22 cellular contexts compared by ENCODE assay signal in genomic region chr19:49309087-49309486, GRCh38. TPM values are rescaled to one million over a fixed set of nuclear protein-coding genes. Genes with fewer than 3 reads are reported as not detected.
DNase-seq lines count a peak whose midpoint lies in the region; ATAC-seq and TF ChIP-seq lines count a peak whose summit lies in the region.
"Had no signal": no experiment of that assay in that cellular context is flagged by ENCODE, and none has a peak within 500 bp of the region (broad histone marks: within the 10 kb centered on the region; RNA-seq: fewer than 3 reads in every experiment).

No MANE protein-coding gene starts in this region.

- no peaks in the 10 kb centered on the region for H4K20me1 ChIP-seq in OCI-LY7 (ENCODE audit: insufficient read depth, low read length)

- no peaks in the 10 kb centered on the region for H3K27me3 Mint-ChIP-seq in activated CD8-positive, alpha-beta T cell treated with anti-CD3 and anti-CD28 coated beads, Interleukin-2, amount 10 ng/mL, durations not matched to agents 7 days and 5 days (ENCODE audit: low read depth)
- no peaks in the 10 kb centered on the region for H3K27me3 Mint-ChIP-seq in activated CD8-positive, alpha-beta T cell treated with anti-CD3 and anti-CD28 coated beads for 36 hours
- peaks cover 18% of the 10 kb centered on the region for H3K27me3 Mint-ChIP-seq in endothelial cell (ENCODE audit: unreplicated experiment)

- no peak overlapping the region for H3K4me3 ChIP-seq in OCI-LY7 (ENCODE audit: low read depth, low read length, poor library complexity, severe bottlenecking)
- no peak overlapping the region for H3K4me3 ChIP-seq in effector memory CD4-positive, alpha-beta T cell (ENCODE audit: insufficient read depth, low read depth, low read length, poor library complexity, severe bottlenecking)
- H3K4me3 ChIP-seq: GM23338, HAP-1 had no signal

- H2AFZ ChIP-seq in OCI-LY7 (ENCODE audit: low read length): no peak overlapping the region
- H2AFZ ChIP-seq: GM23338 had no signal

- peaks cover 9% of the 10 kb centered on the region for H3K36me3 Mint-ChIP-seq in activated CD8-positive, alpha-beta T cell treated with anti-CD3 and anti-CD28 coated beads, Interleukin-2, amount 10 ng/mL, durations not matched to agents 7 days and 5 days (ENCODE audit: low read depth)
- peaks cover 2% of the 10 kb centered on the region for H3K36me3 Mint-ChIP-seq in activated CD8-positive, alpha-beta T cell treated with anti-CD3 and anti-CD28 coated beads for 36 hours (ENCODE audit: low read depth)
- H3K36me3 Mint-ChIP-seq in endothelial cell (ENCODE audit: low read depth, unreplicated experiment): peaks cover 34% of the 10 kb centered on the region

- H3K4me3 Mint-ChIP-seq in activated CD8-positive, alpha-beta T cell treated with anti-CD3 and anti-CD28 coated beads, Interleukin-2, amount 10 ng/mL, durations not matched to agents 7 days and 5 days: no peak overlapping the region
- no peak overlapping the region for H3K4me3 Mint-ChIP-seq in activated CD8-positive, alpha-beta T cell treated with anti-CD3 and anti-CD28 coated beads for 36 hours
- H3K4me3 Mint-ChIP-seq in endothelial cell (ENCODE audit: unreplicated experiment): peak overlapping the region; percentile 11
- H3K4me3 Mint-ChIP-seq: CD8-positive, alpha-beta T cell; GM23338 had no signal

- H3K27me3 ChIP-seq in foreskin keratinocyte: no peaks in the 10 kb centered on the region
- H3K27me3 ChIP-seq in effector memory CD4-positive, alpha-beta T cell (replicated peaks; ENCODE audit: control insufficient read depth, insufficient read depth, low read length, poor library complexity, severe bottlenecking): no peaks in the 10 kb centered on the region

- H3K4me1 Mint-ChIP-seq in activated CD8-positive, alpha-beta T cell treated with anti-CD3 and anti-CD28 coated beads, Interleukin-2, amount 10 ng/mL, durations not matched to agents 7 days and 5 days (ENCODE audit: low read depth): no peaks in the 10 kb centered on the region
- H3K4me1 Mint-ChIP-seq in activated CD8-positive, alpha-beta T cell treated with anti-CD3 and anti-CD28 coated beads for 36 hours (ENCODE audit: low read depth): no peaks in the 10 kb centered on the region
- H3K4me1 Mint-ChIP-seq in endothelial cell (ENCODE audit: unreplicated experiment): peaks cover 8% of the 10 kb centered on the region
- H3K4me1 Mint-ChIP-seq: GM23338 had no signal

- H3K4me2 ChIP-seq in OCI-LY7 (ENCODE audit: low read length): peak overlapping the region; percentile 16
- H3K4me2 ChIP-seq: GM23338 had no signal

- no peaks in the 10 kb centered on the region for H3K9me3 Mint-ChIP-seq in activated CD8-positive, alpha-beta T cell treated with anti-CD3 and anti-CD28 coated beads, Interleukin-2, amount 10 ng/mL, durations not matched to agents 7 days and 5 days (ENCODE audit: insufficient read depth)
- H3K9me3 Mint-ChIP-seq in activated CD8-positive, alpha-beta T cell treated with anti-CD3 and anti-CD28 coated beads for 36 hours: no peaks in the 10 kb centered on the region
- no peaks in the 10 kb centered on the region for H3K9me3 Mint-ChIP-seq in endothelial cell (ENCODE audit: unreplicated experiment)
- H3K9me3 Mint-ChIP-seq: CD8-positive, alpha-beta T cell had no signal

- no peaks in the 10 kb centered on the region for H3K9me3 ChIP-seq in OCI-LY7 (ENCODE audit: low read length)
- no peaks in the 10 kb centered on the region for H3K9me3 ChIP-seq in effector memory CD4-positive, alpha-beta T cell (ENCODE audit: control insufficient read depth, low read length)
- H3K9me3 ChIP-seq: HAP-1 had no signal

- H3K27ac Mint-ChIP-seq in activated CD8-positive, alpha-beta T cell treated with anti-CD3 and anti-CD28 coated beads, Interleukin-2, amount 10 ng/mL, durations not matched to agents 7 days and 5 days: peak overlapping the region; percentile 5
- no peak overlapping the region for H3K27ac Mint-ChIP-seq in activated CD8-positive, alpha-beta T cell treated with anti-CD3 and anti-CD28 coated beads for 36 hours
- peak overlapping the region; percentile 32 for H3K27ac Mint-ChIP-seq in endothelial cell (ENCODE audit: unreplicated experiment)
- H3K27ac Mint-ChIP-seq: CD8-positive, alpha-beta T cell; GM23338 had no signal

- H3K27ac ChIP-seq in OCI-LY7 (ENCODE audit: low read depth, low read length, poor library complexity, severe bottlenecking) (peak overlapping the region; percentile 55), foreskin keratinocyte (no peak overlapping the region)
- no peak overlapping the region for H3K27ac ChIP-seq in effector memory CD4-positive, alpha-beta T cell (ENCODE audit: insufficient read depth, low read length, poor library complexity, severe bottlenecking)

- no peak for ATAC-seq in activated CD8-positive, alpha-beta T cell treated with anti-CD3 and anti-CD28 coated beads, Interleukin-2, amount 10 ng/mL, durations not matched to agents 7 days and 5 days
- ATAC-seq in activated CD8-positive, alpha-beta T cell treated with anti-CD3 and anti-CD28 coated beads for 36 hours: no peak
- ATAC-seq in foreskin keratinocyte (no peak), GM18519 (IDR thresholded peaks at IDR 0.05; ENCODE audit: low FRiP score, unreplicated experiment) (no peak)
- ATAC-seq: CD8-positive, alpha-beta T cell; GM23338; PC-3 had no signal

- H3K79me2 ChIP-seq in OCI-LY7 (ENCODE audit: insufficient read depth, low read depth, low read length): no peaks in the 10 kb centered on the region

- H3K9me2 ChIP-seq in OCI-LY7 (ENCODE audit: insufficient read depth, low read length): no peaks in the 10 kb centered on the region

- POLR2A ChIA-PET in activated CD8-positive, alpha-beta T cell treated with anti-CD3 and anti-CD28 coated beads, Interleukin-2, amount 10 ng/mL, durations not matched to agents 7 days and 5 days (lab: Charles Lee): no interaction called here
- POLR2A ChIA-PET in activated CD8-positive, alpha-beta T cell treated with anti-CD3 and anti-CD28 coated beads for 36 hours (lab: Charles Lee): no interaction called here
- POLR2A ChIA-PET in OCI-LY7 (lab: Charles Lee): no interaction called here

- peaks cover 40% of the 10 kb centered on the region for H3K36me3 ChIP-seq in OCI-LY7 (ENCODE audit: insufficient read depth, low read length)
- no peaks in the 10 kb centered on the region for H3K36me3 ChIP-seq in effector memory CD4-positive, alpha-beta T cell (ENCODE audit: control insufficient read depth, insufficient read depth, low read length)
- H3K36me3 ChIP-seq: HAP-1 had no signal

- no peak for TF ChIP-seq CTCF in activated CD8-positive, alpha-beta T cell treated with anti-CD3 and anti-CD28 coated beads for 36 hours (IDR thresholded peaks at IDR 0.05)
- TF ChIP-seq CTCF in OCI-LY7 (conservative IDR thresholded peaks at IDR 0.05; ENCODE audit: low read length): peak; percentile 73
- no peak for TF ChIP-seq CTCF in endothelial cell (IDR thresholded peaks at IDR 0.05; ENCODE audit: unreplicated experiment)
- no peak for TF ChIP-seq CTCF in foreskin keratinocyte (conservative IDR thresholded peaks at IDR 0.05)

- no peak for DNase-seq in activated CD8-positive, alpha-beta T cell treated with anti-CD3 and anti-CD28 coated beads, Interleukin-2, amount 10 ng/mL, durations not matched to agents 7 days and 5 days
- DNase-seq in activated CD8-positive, alpha-beta T cell treated with anti-CD3 and anti-CD28 coated beads for 36 hours: no peak
- peak; percentile 56 for DNase-seq in OCI-LY7 (ENCODE audit: low spot score)
- no peak for DNase-seq in endothelial cell (ENCODE audit: low spot score)
- DNase-seq in foreskin keratinocyte: no peak
- DNase-seq in hepatic stellate cell (ENCODE audit: low spot score): no peak
- DNase-seq in effector memory CD4-positive, alpha-beta T cell: no peak
- DNase-seq: 8988T; C1 segment of cervical spinal cord; CD8-positive, alpha-beta T cell; GDM1; NCI-H1105 treated with DMSO at 0.1 percent for 48 hours; NCI-H2029 treated with DMSO at 0.1 percent for 48 hours; NCI-H2171 treated with DMSO at 0.1 percent for 48 hours; NCI-H446; NCI-H526; PC-3; Right ventricle myocardium superior had no signal

- H3K4me1 ChIP-seq in OCI-LY7 (ENCODE audit: insufficient read depth, low read length, poor library complexity, severe bottlenecking) (peaks cover 47% of the 10 kb centered on the region), foreskin keratinocyte (no peaks in the 10 kb centered on the region)
- no peaks in the 10 kb centered on the region for H3K4me1 ChIP-seq in effector memory CD4-positive, alpha-beta T cell (ENCODE audit: control insufficient read depth, insufficient read depth, low read length, poor library complexity, severe bottlenecking)
- H3K4me1 ChIP-seq: HAP-1 had no signal

- BruUV-seq in OCI-LY7 (replicated peaks; lab: Mats Ljungman, UMichigan): no TSS peak

- intact Hi-C loops in activated CD8-positive, alpha-beta T cell treated with anti-CD3 and anti-CD28 coated beads for 36 hours (cut with micrococcal nuclease): no loop called here
- intact Hi-C loops in OCI-LY7 (cut with micrococcal nuclease; ENCODE audit: unreplicated experiment): no loop called here

- CTCF ChIA-PET in activated CD8-positive, alpha-beta T cell treated with anti-CD3 and anti-CD28 coated beads, Interleukin-2, amount 10 ng/mL, durations not matched to agents 7 days and 5 days (lab: Charles Lee): no interaction called here
- CTCF ChIA-PET in activated CD8-positive, alpha-beta T cell treated with anti-CD3 and anti-CD28 coated beads for 36 hours (lab: Charles Lee): interaction anchor here (1.0 kb wide), 1 partner anchor 92 kb away, joined by 3 read pairs; no protein-coding TSS in a partner anchor
- CTCF ChIA-PET in OCI-LY7 (lab: Charles Lee; ENCODE audit: unreplicated experiment): no interaction called here

RNA-seq across cellular contexts. Expression of gene SLC6A16, which starts 15.9 kb away (rescaled TPM):
- 1 to 10 TPM; 3.4 to 3.5 TPM for total RNA-seq in activated CD8-positive, alpha-beta T cell treated with anti-CD3 and anti-CD28 coated beads, Interleukin-2, amount 10 ng/mL, durations not matched to agents 7 days and 5 days
- total RNA-seq in activated CD8-positive, alpha-beta T cell treated with anti-CD3 and anti-CD28 coated beads for 36 hours: 1 to 10 TPM in 1 of 2 experiments, under 1 TPM in 1; 0.61 to 1.1 TPM
- total RNA-seq in OCI-LY7 (2014; rRNA removed; shearing (Covaris generic)): 2.5 and 2.8 TPM in 2 replicates
- total RNA-seq in OCI-LY7 (2022) (15.8 and 21.7 TPM in 2 replicates), endothelial cell (ENCODE audit: unreplicated experiment) (4.0 TPM), foreskin keratinocyte (0.17 TPM in 1 of 2 replicates, not detected in the other)
- 0.25 TPM in 1 of 2 replicates, not detected in the other for polyA plus RNA-seq in foreskin keratinocyte
- total RNA-seq: PC-3 had no signal

RNA-seq across cellular contexts. Expression of gene CD37, which starts 26.1 kb away (rescaled TPM):
- total RNA-seq in activated CD8-positive, alpha-beta T cell treated with anti-CD3 and anti-CD28 coated beads, Interleukin-2, amount 10 ng/mL, durations not matched to agents 7 days and 5 days: 100 to 1,000 TPM; 162 to 176 TPM
- total RNA-seq in activated CD8-positive, alpha-beta T cell treated with anti-CD3 and anti-CD28 coated beads for 36 hours: 100 to 1,000 TPM; 131 to 137 TPM
- total RNA-seq in OCI-LY7 (2014; rRNA removed; shearing (Covaris generic)): 170 and 219 TPM in 2 replicates
- total RNA-seq in OCI-LY7 (2022) (279 and 352 TPM in 2 replicates), endothelial cell (ENCODE audit: unreplicated experiment) (not detected), foreskin keratinocyte (not detected in 2 replicates)
- not detected in 2 replicates for polyA plus RNA-seq in foreskin keratinocyte
- total RNA-seq: GM23338, PC-3, RPMI7951 had no signal

RNA-seq across cellular contexts. Expression of gene TEAD2, which starts 53.1 kb away (rescaled TPM):
- not detected for total RNA-seq in activated CD8-positive, alpha-beta T cell treated with anti-CD3 and anti-CD28 coated beads, Interleukin-2, amount 10 ng/mL, durations not matched to agents 7 days and 5 days
- total RNA-seq in activated CD8-positive, alpha-beta T cell treated with anti-CD3 and anti-CD28 coated beads for 36 hours: not detected
- total RNA-seq in OCI-LY7 (2014; rRNA removed; shearing (Covaris generic)): 5.3 and 7.4 TPM in 2 replicates
- total RNA-seq in OCI-LY7 (2022) (4.9 and 7.6 TPM in 2 replicates), endothelial cell (ENCODE audit: unreplicated experiment) (167 TPM), foreskin keratinocyte (26.7 and 34.0 TPM in 2 replicates)
- 23.8 and 26.1 TPM in 2 replicates for polyA plus RNA-seq in foreskin keratinocyte
- total RNA-seq: CD8-positive, alpha-beta T cell had no signal

RNA-seq across cellular contexts. Expression of gene DKKL1, which starts 54.6 kb away (rescaled TPM):
- total RNA-seq in activated CD8-positive, alpha-beta T cell treated with anti-CD3 and anti-CD28 coated beads, Interleukin-2, amount 10 ng/mL, durations not matched to agents 7 days and 5 days: not detected
- not detected for total RNA-seq in activated CD8-positive, alpha-beta T cell treated with anti-CD3 and anti-CD28 coated beads for 36 hours
- 0.15 and 0.63 TPM in 2 replicates for total RNA-seq in OCI-LY7 (2014; rRNA removed; shearing (Covaris generic))
- total RNA-seq in OCI-LY7 (2022): 0.61 and 0.79 TPM in 2 replicates
- 2.2 TPM for total RNA-seq in endothelial cell (ENCODE audit: unreplicated experiment)
- 0.25 and 0.31 TPM in 2 replicates for total RNA-seq in foreskin keratinocyte
- polyA plus RNA-seq in foreskin keratinocyte: 0.15 TPM in 1 of 2 replicates, not detected in the other
- total RNA-seq: CD8-positive, alpha-beta T cell; Right ventricle myocardium superior had no signal

Comparison
In these comparisons a context has a peak if more than half of its experiments do, and no peak if none do; other contexts are left out.
1. RNA of gene CD37, which starts 26.1 kb away (total RNA-seq): 170 to 352 TPM in OCI-LY7, 162 to 176 TPM in activated CD8-positive, alpha-beta T cell treated with anti-CD3 and anti-CD28 coated beads, Interleukin-2, amount 10 ng/mL, durations not matched to agents 7 days and 5 days and 131 to 137 TPM in activated CD8-positive, alpha-beta T cell treated with anti-CD3 and anti-CD28 coated beads for 36 hours; not detected in endothelial cell (single experiment) and not detected in foreskin keratinocyte; every median in the first group is over 100 times any median in the second.
2. RNA of gene TEAD2, which starts 53.1 kb away (total RNA-seq): 167 TPM in endothelial cell (single experiment), 26.7 to 34.0 TPM in foreskin keratinocyte and 4.9 to 7.6 TPM in OCI-LY7; not detected in activated CD8-positive, alpha-beta T cell treated with anti-CD3 and anti-CD28 coated beads, Interleukin-2, amount 10 ng/mL, durations not matched to agents 7 days and 5 days and not detected in activated CD8-positive, alpha-beta T cell treated with anti-CD3 and anti-CD28 coated beads for 36 hours; every median in the first group is over 4 times any median in the second.